In genomic region chr6:118627724-118628123, GRCh38 we compare ENCODE assay signal across 19 cellular contexts.
"Had no signal": no experiment of that assay in that cellular context is flagged by ENCODE, and none has a peak within 500 bp of the region (broad histone marks: within the 10 kb centered on the region; RNA-seq: fewer than 3 reads in every experiment).

No MANE protein-coding gene starts in this region.

- DNase-seq: effector CD4-positive, alpha-beta T cell; foreskin melanocyte; heart left ventricle; hippocampal formation; left colon; left ventricle myocardium superior; mesenchymal stem cell; midbrain; posterior cingulate gyrus; sigmoid colon; stimulated activated CD4-positive, alpha-beta T cell treated with anti-CD3 and anti-CD28 coated beads, Interleukin-12 subunit alpha, Interleukin-12 subunit beta, amount 100 ng/mL, for 4 hours; stimulated activated naive CD4-positive, alpha-beta T cell treated with Interleukin-2 at 50 U/mL for 16 hours; testis had no signal

- H3K27me3 ChIP-seq: heart left ventricle, neutrophil, right atrium auricular region, sigmoid colon, testis, tibial nerve had no signal

- ATAC-seq: heart left ventricle, left colon, left ventricle myocardium superior had no signal

- H3K27ac ChIP-seq: coronary artery, heart left ventricle, neutrophil, right atrium auricular region, sigmoid colon, skin epidermis, tibial nerve had no signal

- H3K36me3 ChIP-seq: neutrophil, right atrium auricular region had no signal

- H3K4me3 ChIP-seq: coronary artery, heart left ventricle, lung, right atrium auricular region, sigmoid colon, skin epidermis, testis, tibial nerve had no signal

- H3K9me3 ChIP-seq: neutrophil, right atrium auricular region, sigmoid colon, testis had no signal
